24 cellular contexts compared by ENCODE assay signal in the genomic region with DNA sequence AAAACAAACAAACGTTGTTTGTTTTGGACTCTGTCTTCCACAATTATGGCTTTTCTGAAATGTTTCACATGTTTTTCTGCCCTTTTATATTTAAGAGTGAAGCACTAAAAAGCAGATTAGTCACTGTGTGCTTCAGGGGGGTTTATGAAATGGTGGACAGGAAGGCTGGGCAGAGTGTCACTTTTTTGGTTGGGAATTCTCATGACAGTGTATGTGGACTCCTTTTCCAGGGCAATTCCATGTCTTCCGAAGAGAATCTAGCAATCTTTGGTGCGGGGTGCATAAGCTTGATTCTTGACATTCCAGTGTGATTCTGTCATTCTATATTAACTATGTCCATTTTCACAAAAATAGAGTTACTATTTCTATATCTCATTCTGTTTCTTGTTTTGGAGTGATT.
A peak's percentile ranks its signal among the peaks of the same experiment; 100 is the strongest.
DNase-seq lines count a peak whose midpoint lies in the region; ATAC-seq and TF ChIP-seq lines count a peak whose summit lies in the region.
"Had no signal": no experiment of that assay in that cellular context is flagged by ENCODE, and none has a peak within 500 bp of the region (broad histone marks: within the 10 kb centered on the region; RNA-seq: fewer than 3 reads in every experiment).

No MANE protein-coding gene starts in this region.

- TF ChIP-seq CTCF in astrocyte of the spinal cord (IDR thresholded peaks at IDR 0.05; ENCODE audit: low read depth, low read length), result no peak

- DNase-seq in HCEC 1CT, result peak; percentile 53
- DNase-seq in astrocyte of the spinal cord (ENCODE audit: low read depth, low spot score), result peak; percentile 37
- DNase-seq in glomerular visceral epithelial cell (ENCODE audit: extremely low spot score), result peak; percentile 58
- peak; percentile 21 for DNase-seq in stromal cell of bone marrow (ENCODE audit: low read depth)
- no peak for DNase-seq in NCI-H2196 (lab: John Stamatoyannopoulos, UW; ENCODE audit: unreplicated experiment)
- DNase-seq in NOMO-1 (lab: John Stamatoyannopoulos, UW; ENCODE audit: unreplicated experiment in 2 of 2), result no peak
- DNase-seq: activated CD8-positive, alpha-beta T cell treated with anti-CD3 and anti-CD28 coated beads, Interleukin-2, amount 10 ng/mL, durations not matched to agents 7 days and 5 days; activated naive CD8-positive, alpha-beta T cell treated with anti-CD3 and anti-CD28 coated beads, Interleukin-2, amount 10 ng/mL, durations not matched to agents 7 days and 5 days; caudate nucleus; DMS153; effector CD8-positive, alpha-beta T cell; left ventricle myocardium inferior; MG63; naive B cell; NCI-H1694 treated with DMSO at 0.1 percent for 48 hours; NCI-H446; SIG-M5; spleen; T-helper 2 cell had no signal

- no peak for ATAC-seq in HG03354 (IDR thresholded peaks at IDR 0.05; ENCODE audit: poor library complexity, severe bottlenecking, unreplicated experiment)
- ATAC-seq: activated CD8-positive, alpha-beta T cell treated with anti-CD3 and anti-CD28 coated beads, Interleukin-2, amount 10 ng/mL, durations not matched to agents 7 days and 5 days; HCT116; WTC11 had no signal

- H3K4me3 ChIP-seq in astrocyte of the spinal cord (ENCODE audit: low read depth, low read length), result no peak overlapping the region
- H3K4me3 ChIP-seq: BLaER1 treated with 17β-estradiol and CSF1 and Interleukin-3, amounts not matched to agents 10 nM and 100 nM; left ventricle myocardium inferior; MG63; spleen; thoracic aorta had no signal

- in situ Hi-C loops in astrocyte of the spinal cord (cut with HindIII; ENCODE audit: low sequenced_read_pairs), result no loop called here

Comparison
In these comparisons a context has a peak if more than half of its experiments do, and no peak if none do; other contexts are left out.
1. DNase-seq: peak in HCEC 1CT (single experiment), astrocyte of the spinal cord (single experiment), glomerular visceral epithelial cell (single experiment) and stromal cell of bone marrow (single experiment); none in NCI-H2196 (single experiment) and NOMO-1 (0 of 2).